11 cellular contexts compared by ENCODE assay signal in genomic region chr15:75606711-75607684, GRCh38. TPM values are rescaled to one million over a fixed set of nuclear protein-coding genes. Genes with fewer than 3 reads are reported as not detected.
DNase-seq lines count a peak whose midpoint lies in the region; ATAC-seq and TF ChIP-seq lines count a peak whose summit lies in the region.
"Had no signal": no experiment of that assay in that cellular context is flagged by ENCODE, and none has a peak within 500 bp of the region (broad histone marks: within the 10 kb centered on the region; RNA-seq: fewer than 3 reads in every experiment).

No MANE protein-coding gene starts in this region.

- no peaks in the 10 kb centered on the region for H3K4me1 ChIP-seq in ascending aorta
- peaks cover 0 to 19% (median 0%) of the 10 kb centered on the region in 12 donors for H3K4me1 ChIP-seq in heart left ventricle

- H3K4me3 Mint-ChIP-seq in activated naive CD8-positive, alpha-beta T cell: peak overlapping the region; percentile 61
- H3K4me3 Mint-ChIP-seq: neural crest cell had no signal

- 82 to 93% (median 84%) methylated on average over 6 of the region's 6 CpGs for WGBS in heart left ventricle, 4 donors

- TF ChIP-seq POLR2A in heart left ventricle (IDR thresholded peaks at IDR 0.05): no peak

- TF ChIP-seq CTCF in ascending aorta (IDR thresholded peaks at IDR 0.05): no peak
- TF ChIP-seq CTCF in heart left ventricle (IDR thresholded peaks at IDR 0.05): no peak

- H3K9me3 Mint-ChIP-seq in activated naive CD8-positive, alpha-beta T cell (ENCODE audit: low read depth): no peaks in the 10 kb centered on the region
- H3K9me3 Mint-ChIP-seq: neural crest cell had no signal

- H3K27ac Mint-ChIP-seq in activated naive CD8-positive, alpha-beta T cell: peak overlapping the region; percentile 86

- peaks cover 21% of the 10 kb centered on the region for H3K36me3 Mint-ChIP-seq in activated naive CD8-positive, alpha-beta T cell

- H3K9me3 ChIP-seq in ascending aorta (no peaks in the 10 kb centered on the region), heart left ventricle (no peaks in the 10 kb centered on the region)

- ATAC-seq in GM21526 (IDR thresholded peaks at IDR 0.05; ENCODE audit: low FRiP score, unreplicated experiment) (no peak), heart left ventricle (no peak)

- intact Hi-C loops in ascending aorta (cut with DNase I) (no loop called here), heart left ventricle (cut with DNase I) (no loop called here)

- no peaks in the 10 kb centered on the region for H3K27me3 ChIP-seq in ascending aorta
- no peaks in the 10 kb centered on the region for H3K27me3 ChIP-seq in heart left ventricle

- DNase-seq in CMK (ENCODE audit: low read depth) (peak; percentile 94), NCI-H226 (peak; percentile 48), myocyte (ENCODE audit: low read depth) (peak; percentile 39), ascending aorta (ENCODE audit: low spot score in 2 of 2) (no peak), NCI-H2227 treated with DMSO at 0.1 percent for 48 hours (lab: John Stamatoyannopoulos, UW) (no peak), heart left ventricle (no peak)
- DNase-seq: NCI-H2081, WERI-Rb-1 had no signal

- H3K27me3 Mint-ChIP-seq in activated naive CD8-positive, alpha-beta T cell: no peaks in the 10 kb centered on the region

- H3K36me3 ChIP-seq in ascending aorta (peaks cover 55 to 66% of the 10 kb centered on the region in 2 donors), heart left ventricle (peaks cover 0 to 95% (median 90%) of the 10 kb centered on the region in 9 donors)

- H3K27ac ChIP-seq in ascending aorta (no peak overlapping the region), heart left ventricle (peak overlapping the region in 1 of 12 donors; percentile 64)
- H3K27ac ChIP-seq: WERI-Rb-1 had no signal

- H3K4me1 Mint-ChIP-seq in activated naive CD8-positive, alpha-beta T cell (ENCODE audit: low read depth): peaks cover 50% of the 10 kb centered on the region
- H3K4me1 Mint-ChIP-seq: neural crest cell had no signal

- H3K4me3 ChIP-seq in ascending aorta (no peak overlapping the region), heart left ventricle (no peak overlapping the region)

RNA-seq across cellular contexts. Expression of gene SNUPN, which starts 18.5 kb away (rescaled TPM):
- 30.4 and 33.0 TPM in 2 replicates for total RNA-seq in myocyte
- 26.2 TPM for polyA plus RNA-seq in myocyte (2012)
- 6.7 TPM for total RNA-seq in ascending aorta
- total RNA-seq in heart left ventricle: 10 to 100 TPM; 13.2 to 21.6 (median 14.5) TPM
- 10 to 100 TPM; 14.1 to 15.5 TPM for polyA plus RNA-seq in heart left ventricle

RNA-seq across cellular contexts. Expression of gene PTPN9, which starts 27.9 kb away (rescaled TPM):
- 7.6 and 7.7 TPM in 2 replicates for total RNA-seq in myocyte
- 19.7 TPM for polyA plus RNA-seq in myocyte (2012)
- total RNA-seq in ascending aorta: 7.1 TPM
- total RNA-seq in heart left ventricle: 10 to 100 TPM in 3 of 9 donors, 1 to 10 TPM in 6; 4.6 to 16.8 (median 8.8) TPM
- 1 to 10 TPM; 2.4 to 7.7 TPM for polyA plus RNA-seq in heart left ventricle

RNA-seq across cellular contexts. Expression of gene IMP3, which starts 33.0 kb away (rescaled TPM):
- total RNA-seq in myocyte (127 and 146 TPM in 2 replicates), ascending aorta (159 TPM), heart left ventricle (100 to 1,000 TPM in 2 of 9 donors, 10 to 100 TPM in 7; 37.1 to 151 (median 44.5) TPM)
- polyA plus RNA-seq in myocyte (2012): 52.5 TPM
- polyA plus RNA-seq in heart left ventricle: 10 to 100 TPM; 38.4 to 88.1 TPM

RNA-seq across cellular contexts. Expression of gene SNX33, which starts 40.7 kb away (rescaled TPM):
- total RNA-seq in myocyte (17.0 and 19.5 TPM in 2 replicates), ascending aorta (53.5 TPM), heart left ventricle (10 to 100 TPM in 6 of 9 donors, 1 to 10 TPM in 3; 8.3 to 20.9 (median 11.6) TPM)
- 24.4 TPM for polyA plus RNA-seq in myocyte (2012)
- polyA plus RNA-seq in heart left ventricle: 1 to 10 TPM; 7.7 to 9.2 TPM

Comparison
In these comparisons a context has a peak if more than half of its experiments do, and no peak if none do; other contexts are left out.
1. DNase-seq: peak in CMK (single experiment), NCI-H226 (single experiment) and myocyte (single experiment); none in ascending aorta (0 of 2), NCI-H2227 treated with DMSO at 0.1 percent for 48 hours (single experiment) and heart left ventricle (0 of 5).